ENCODE assay signal across 2 cellular contexts in the genomic region with DNA sequence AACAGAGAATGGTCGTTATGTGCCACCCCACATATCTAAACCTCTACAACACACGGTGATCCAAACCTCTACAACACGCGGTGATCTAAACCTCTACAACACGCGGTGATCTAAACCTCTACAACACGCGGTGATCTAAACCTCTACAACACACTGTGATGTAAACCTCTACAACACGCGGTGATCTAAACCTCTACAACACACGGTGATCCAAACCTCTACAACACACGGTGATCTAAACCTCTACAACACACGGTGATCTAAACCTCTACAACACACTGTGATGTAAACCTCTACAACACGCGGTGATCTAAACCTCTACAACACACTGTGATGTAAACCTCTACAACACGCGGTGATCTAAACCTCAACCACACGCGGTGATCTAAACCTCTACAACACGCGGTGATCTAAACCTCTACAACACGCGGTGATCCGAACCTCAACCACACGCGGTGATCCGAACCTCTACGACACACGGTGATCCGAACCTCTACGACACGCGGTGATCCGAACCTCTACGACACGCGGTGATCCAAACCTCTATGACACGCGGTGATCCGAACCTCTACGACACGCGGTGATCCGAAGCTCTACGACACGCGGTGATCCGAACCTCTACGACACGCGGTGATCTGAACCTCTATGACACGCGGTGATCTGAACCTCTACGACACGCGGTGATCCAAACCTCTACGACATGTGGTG. TPM values are rescaled to one million over a fixed set of nuclear protein-coding genes. Genes with fewer than 3 reads are reported as not detected.
"Had no signal": no experiment of that assay in that cellular context is flagged by ENCODE, and none has a peak within 500 bp of the region (broad histone marks: within the 10 kb centered on the region; RNA-seq: fewer than 3 reads in every experiment).

No MANE protein-coding gene starts in this region.

RNA-seq across cellular contexts. Expression of a gene that starts 22.3 kb away (rescaled TPM):
- total RNA-seq: dermis microvascular lymphatic vessel endothelial cell, endothelial cell of umbilical vein had no signal
